2 cellular contexts compared by ENCODE assay signal in the genomic region with DNA sequence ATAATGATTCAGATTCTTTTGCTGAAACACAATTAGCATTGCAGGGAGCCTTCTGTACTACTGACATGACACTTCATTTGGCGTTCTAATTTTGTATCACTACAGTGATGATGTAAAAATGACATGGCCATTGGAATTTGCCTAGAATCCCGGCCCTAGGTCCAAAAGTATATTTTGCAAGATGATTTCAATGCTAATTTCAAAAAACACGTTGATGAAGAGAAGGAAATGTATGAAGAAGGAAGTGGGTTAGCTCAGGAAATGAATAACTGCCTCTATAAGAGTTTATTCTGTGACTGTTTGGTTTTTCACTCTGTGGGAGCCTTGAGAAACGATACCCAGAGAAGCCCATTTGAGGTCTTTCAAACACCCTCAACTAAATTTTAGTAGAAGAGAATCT.
TF ChIP-seq lines count a peak whose summit lies in the region.

No MANE protein-coding gene starts in this region.

TF ChIP-seq in endothelial cell of umbilical vein, 7 proteins besides CTCF, POLR2A, EP300 and RAD21:
- no peak for TF ChIP-seq EZH2 (IDR thresholded peaks at IDR 0.05; ENCODE audit: borderline replicate concordance, low read depth, low read length, severe bottlenecking)
- TF ChIP-seq FOS (IDR thresholded peaks at IDR 0.05; ENCODE audit: borderline replicate concordance, insufficient read depth, low read length) = peak; percentile 47
- TF ChIP-seq POLR2AphosphoS5 (IDR thresholded peaks at IDR 0.05; ENCODE audit: insufficient read depth, low read depth, low read length) = peak; percentile 36
TF ChIP-seq in endothelial cell of umbilical vein: peak in this region for 2.

TF ChIP-seq in GM23338, 12 proteins besides CTCF, POLR2A, EP300 and RAD21 (continued from another document):
- TF ChIP-seq, protein P1, sequence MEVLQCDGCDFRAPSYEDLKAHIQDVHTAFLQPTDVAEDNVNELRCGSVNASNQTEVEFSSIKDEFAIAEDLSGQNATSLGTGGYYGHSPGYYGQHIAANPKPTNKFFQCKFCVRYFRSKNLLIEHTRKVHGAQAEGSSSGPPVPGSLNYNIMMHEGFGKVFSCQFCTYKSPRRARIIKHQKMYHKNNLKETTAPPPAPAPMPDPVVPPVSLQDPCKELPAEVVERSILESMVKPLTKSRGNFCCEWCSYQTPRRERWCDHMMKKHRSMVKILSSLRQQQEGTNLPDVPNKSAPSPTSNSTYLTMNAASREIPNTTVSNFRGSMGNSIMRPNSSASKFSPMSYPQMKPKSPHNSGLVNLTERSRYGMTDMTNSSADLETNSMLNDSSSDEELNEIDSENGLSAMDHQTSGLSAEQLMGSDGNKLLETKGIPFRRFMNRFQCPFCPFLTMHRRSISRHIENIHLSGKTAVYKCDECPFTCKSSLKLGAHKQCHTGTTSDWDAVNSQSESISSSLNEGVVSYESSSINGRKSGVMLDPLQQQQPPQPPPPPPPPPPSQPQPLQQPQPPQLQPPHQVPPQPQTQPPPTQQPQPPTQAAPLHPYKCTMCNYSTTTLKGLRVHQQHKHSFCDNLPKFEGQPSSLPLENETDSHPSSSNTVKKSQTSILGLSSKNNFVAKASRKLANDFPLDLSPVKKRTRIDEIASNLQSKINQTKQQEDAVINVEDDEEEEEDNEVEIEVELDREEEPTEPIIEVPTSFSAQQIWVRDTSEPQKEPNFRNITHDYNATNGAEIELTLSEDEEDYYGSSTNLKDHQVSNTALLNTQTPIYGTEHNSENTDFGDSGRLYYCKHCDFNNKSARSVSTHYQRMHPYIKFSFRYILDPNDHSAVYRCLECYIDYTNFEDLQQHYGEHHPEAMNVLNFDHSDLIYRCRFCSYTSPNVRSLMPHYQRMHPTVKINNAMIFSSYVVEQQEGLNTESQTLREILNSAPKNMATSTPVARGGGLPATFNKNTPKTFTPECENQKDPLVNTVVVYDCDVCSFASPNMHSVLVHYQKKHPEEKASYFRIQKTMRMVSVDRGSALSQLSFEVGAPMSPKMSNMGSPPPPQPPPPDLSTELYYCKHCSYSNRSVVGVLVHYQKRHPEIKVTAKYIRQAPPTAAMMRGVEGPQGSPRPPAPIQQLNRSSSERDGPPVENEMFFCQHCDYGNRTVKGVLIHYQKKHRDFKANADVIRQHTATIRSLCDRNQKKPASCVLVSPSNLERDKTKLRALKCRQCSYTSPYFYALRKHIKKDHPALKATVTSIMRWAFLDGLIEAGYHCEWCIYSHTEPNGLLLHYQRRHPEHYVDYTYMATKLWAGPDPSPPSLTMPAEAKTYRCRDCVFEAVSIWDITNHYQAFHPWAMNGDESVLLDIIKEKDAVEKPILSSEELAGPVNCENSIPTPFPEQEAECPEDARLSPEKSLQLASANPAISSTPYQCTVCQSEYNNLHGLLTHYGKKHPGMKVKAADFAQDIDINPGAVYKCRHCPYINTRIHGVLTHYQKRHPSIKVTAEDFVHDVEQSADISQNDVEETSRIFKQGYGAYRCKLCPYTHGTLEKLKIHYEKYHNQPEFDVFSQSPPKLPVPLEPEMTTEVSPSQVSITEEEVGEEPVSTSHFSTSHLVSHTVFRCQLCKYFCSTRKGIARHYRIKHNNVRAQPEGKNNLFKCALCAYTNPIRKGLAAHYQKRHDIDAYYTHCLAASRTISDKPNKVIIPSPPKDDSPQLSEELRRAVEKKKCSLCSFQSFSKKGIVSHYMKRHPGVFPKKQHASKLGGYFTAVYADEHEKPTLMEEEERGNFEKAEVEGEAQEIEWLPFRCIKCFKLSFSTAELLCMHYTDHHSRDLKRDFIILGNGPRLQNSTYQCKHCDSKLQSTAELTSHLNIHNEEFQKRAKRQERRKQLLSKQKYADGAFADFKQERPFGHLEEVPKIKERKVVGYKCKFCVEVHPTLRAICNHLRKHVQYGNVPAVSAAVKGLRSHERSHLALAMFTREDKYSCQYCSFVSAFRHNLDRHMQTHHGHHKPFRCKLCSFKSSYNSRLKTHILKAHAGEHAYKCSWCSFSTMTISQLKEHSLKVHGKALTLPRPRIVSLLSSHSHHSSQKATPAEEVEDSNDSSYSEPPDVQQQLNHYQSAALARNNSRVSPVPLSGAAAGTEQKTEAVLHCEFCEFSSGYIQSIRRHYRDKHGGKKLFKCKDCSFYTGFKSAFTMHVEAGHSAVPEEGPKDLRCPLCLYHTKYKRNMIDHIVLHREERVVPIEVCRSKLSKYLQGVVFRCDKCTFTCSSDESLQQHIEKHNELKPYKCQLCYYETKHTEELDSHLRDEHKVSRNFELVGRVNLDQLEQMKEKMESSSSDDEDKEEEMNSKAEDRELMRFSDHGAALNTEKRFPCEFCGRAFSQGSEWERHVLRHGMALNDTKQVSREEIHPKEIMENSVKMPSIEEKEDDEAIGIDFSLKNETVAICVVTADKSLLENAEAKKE (CRISPR knock-in tag; IDR thresholded peaks at IDR 0.05) = no peak
- TF ChIP-seq, protein P2, sequence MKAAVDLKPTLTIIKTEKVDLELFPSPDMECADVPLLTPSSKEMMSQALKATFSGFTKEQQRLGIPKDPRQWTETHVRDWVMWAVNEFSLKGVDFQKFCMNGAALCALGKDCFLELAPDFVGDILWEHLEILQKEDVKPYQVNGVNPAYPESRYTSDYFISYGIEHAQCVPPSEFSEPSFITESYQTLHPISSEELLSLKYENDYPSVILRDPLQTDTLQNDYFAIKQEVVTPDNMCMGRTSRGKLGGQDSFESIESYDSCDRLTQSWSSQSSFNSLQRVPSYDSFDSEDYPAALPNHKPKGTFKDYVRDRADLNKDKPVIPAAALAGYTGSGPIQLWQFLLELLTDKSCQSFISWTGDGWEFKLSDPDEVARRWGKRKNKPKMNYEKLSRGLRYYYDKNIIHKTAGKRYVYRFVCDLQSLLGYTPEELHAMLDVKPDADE (IDR thresholded peaks at IDR 0.05) = no peak
- TF ChIP-seq, protein P3, sequence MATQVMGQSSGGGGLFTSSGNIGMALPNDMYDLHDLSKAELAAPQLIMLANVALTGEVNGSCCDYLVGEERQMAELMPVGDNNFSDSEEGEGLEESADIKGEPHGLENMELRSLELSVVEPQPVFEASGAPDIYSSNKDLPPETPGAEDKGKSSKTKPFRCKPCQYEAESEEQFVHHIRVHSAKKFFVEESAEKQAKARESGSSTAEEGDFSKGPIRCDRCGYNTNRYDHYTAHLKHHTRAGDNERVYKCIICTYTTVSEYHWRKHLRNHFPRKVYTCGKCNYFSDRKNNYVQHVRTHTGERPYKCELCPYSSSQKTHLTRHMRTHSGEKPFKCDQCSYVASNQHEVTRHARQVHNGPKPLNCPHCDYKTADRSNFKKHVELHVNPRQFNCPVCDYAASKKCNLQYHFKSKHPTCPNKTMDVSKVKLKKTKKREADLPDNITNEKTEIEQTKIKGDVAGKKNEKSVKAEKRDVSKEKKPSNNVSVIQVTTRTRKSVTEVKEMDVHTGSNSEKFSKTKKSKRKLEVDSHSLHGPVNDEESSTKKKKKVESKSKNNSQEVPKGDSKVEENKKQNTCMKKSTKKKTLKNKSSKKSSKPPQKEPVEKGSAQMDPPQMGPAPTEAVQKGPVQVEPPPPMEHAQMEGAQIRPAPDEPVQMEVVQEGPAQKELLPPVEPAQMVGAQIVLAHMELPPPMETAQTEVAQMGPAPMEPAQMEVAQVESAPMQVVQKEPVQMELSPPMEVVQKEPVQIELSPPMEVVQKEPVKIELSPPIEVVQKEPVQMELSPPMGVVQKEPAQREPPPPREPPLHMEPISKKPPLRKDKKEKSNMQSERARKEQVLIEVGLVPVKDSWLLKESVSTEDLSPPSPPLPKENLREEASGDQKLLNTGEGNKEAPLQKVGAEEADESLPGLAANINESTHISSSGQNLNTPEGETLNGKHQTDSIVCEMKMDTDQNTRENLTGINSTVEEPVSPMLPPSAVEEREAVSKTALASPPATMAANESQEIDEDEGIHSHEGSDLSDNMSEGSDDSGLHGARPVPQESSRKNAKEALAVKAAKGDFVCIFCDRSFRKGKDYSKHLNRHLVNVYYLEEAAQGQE (IDR thresholded peaks at IDR 0.05; ENCODE audit: unreplicated experiment) = no peak
- TF ChIP-seq ZNF114 (CRISPR knock-in tag; IDR thresholded peaks at IDR 0.05) (no peak), ZNF331 (CRISPR knock-in tag; IDR thresholded peaks at IDR 0.05; ENCODE audit: low read depth) (no peak), STAT1 (IDR thresholded peaks at IDR 0.05; ENCODE audit: unreplicated experiment) (no peak), POLR2AphosphoS5 (IDR thresholded peaks at IDR 0.05; ENCODE audit: low read depth) (no peak), NANOG (IDR thresholded peaks at IDR 0.05; ENCODE audit: borderline replicate concordance) (no peak), EZH2 (IDR thresholded peaks at IDR 0.05; ENCODE audit: low read depth, unreplicated experiment) (no peak), CREB1 (CRISPR knock-in tag; IDR thresholded peaks at IDR 0.05; ENCODE audit: low read depth) (no peak), EZH2phosphoT487 (IDR thresholded peaks at IDR 0.05; ENCODE audit: unreplicated experiment) (no peak)
